In genomic region chr12:100858658-100859057, GRCh38 we compare ENCODE assay signal across 20 cellular contexts.
DNase-seq lines count a peak whose midpoint lies in the region; ATAC-seq and TF ChIP-seq lines count a peak whose summit lies in the region.
"Had no signal": no experiment of that assay in that cellular context is flagged by ENCODE, and none has a peak within 500 bp of the region (broad histone marks: within the 10 kb centered on the region; RNA-seq: fewer than 3 reads in every experiment).

No MANE protein-coding gene starts in this region.

- no peak overlapping the region for H2AFZ ChIP-seq in smooth muscle cell (ENCODE audit: low read depth)

- H3K79me2 ChIP-seq in smooth muscle cell (ENCODE audit: low read depth), result peaks cover 11% of the 10 kb centered on the region

- H3K4me1 ChIP-seq in RWPE2 (ENCODE audit: insufficient read depth, poor library complexity, severe bottlenecking) (peaks cover 13% of the 10 kb centered on the region), smooth muscle cell (ENCODE audit: low read depth) (no peaks in the 10 kb centered on the region)

- H3K4me3 ChIP-seq in RWPE2 (ENCODE audit: severe bottlenecking), result no peak overlapping the region
- H3K4me3 ChIP-seq in fibroblast of villous mesenchyme (ENCODE audit: low read depth, low read length), result no peak overlapping the region
- H3K4me3 ChIP-seq in smooth muscle cell, result no peak overlapping the region
- H3K4me3 ChIP-seq: thoracic aorta had no signal

- H3K27me3 ChIP-seq in RWPE2 (ENCODE audit: insufficient read depth, poor library complexity, severe bottlenecking) (no peaks in the 10 kb centered on the region), smooth muscle cell (ENCODE audit: low read depth) (no peaks in the 10 kb centered on the region)

- H3K36me3 ChIP-seq in RWPE2 (ENCODE audit: low read depth) (no peaks in the 10 kb centered on the region), smooth muscle cell (ENCODE audit: low read depth) (no peaks in the 10 kb centered on the region)
- H3K36me3 ChIP-seq: thoracic aorta had no signal

- H3K27ac ChIP-seq in RWPE2 (ENCODE audit: poor library complexity, severe bottlenecking) (peak overlapping the region; percentile 5), smooth muscle cell (ENCODE audit: low read depth) (peak overlapping the region; percentile 41)
- H3K27ac ChIP-seq: thoracic aorta, VCaP had no signal

- ATAC-seq in RWPE2 (ENCODE audit: low read depth) (peak; percentile 47; the same call in 1 of the 3 replicates), GM18909 (IDR thresholded peaks at IDR 0.05; ENCODE audit: poor library complexity, unreplicated experiment) (no peak)
- ATAC-seq: HepG2; stimulated activated naive B cell treated with anti-CD40 and anti-IgM and Interleukin-4, amounts not matched to agents 10 μg/mL and 1 μg/mL and 100 μg/mL, for 72 hours had no signal

- peak; percentile 20 for DNase-seq in GM04504 (ENCODE audit: low read depth)
- DNase-seq in RWPE2 (ENCODE audit: low spot score), result no peak
- DNase-seq in fibroblast of villous mesenchyme (ENCODE audit: low read depth), result peak; percentile 14
- DNase-seq in smooth muscle cell (lab: John Stamatoyannopoulos, UW; ENCODE audit: unreplicated experiment), result no peak
- no peak for DNase-seq in C1 segment of cervical spinal cord (lab: John Stamatoyannopoulos, UW)
- DNase-seq in cerebellar nuclear complex (lab: John Stamatoyannopoulos, UW), result no peak
- DNase-seq: activated CD4-positive, alpha-beta T cell treated with anti-CD3 and anti-CD28 coated beads, Interleukin-2, amount 10 ng/mL, durations not matched to agents 7 days and 5 days; activated naive CD8-positive, alpha-beta T cell treated with anti-CD3 and anti-CD28 coated beads, Interleukin-2, amount 10 ng/mL, durations not matched to agents 7 days and 5 days; cortex of kidney; EL; endodermal cell; naive B cell; NCI-H1436 treated with DMSO at 0.1 percent for 48 hours; stimulated activated CD4-positive, alpha-beta T cell treated with anti-CD3 and anti-CD28 coated beads, Interleukin-2, amount 100 ng/mL, for 48 hours; stimulated activated naive B cell treated with anti-CD40 and anti-IgM and Interleukin-4, amounts not matched to agents 10 μg/mL and 1 μg/mL and 100 μg/mL, for 72 hours; T-helper 2 cell had no signal

- H4K20me1 ChIP-seq in smooth muscle cell (ENCODE audit: low read depth), result peaks cover 4% of the 10 kb centered on the region

- H3F3A ChIP-seq in smooth muscle cell (ENCODE audit: low read depth), result no peaks in the 10 kb centered on the region

- WGBS in smooth muscle cell (ENCODE audit: low lambda C conversion rate), result 43% methylated on average over 1 of the region's 1 CpG

- TF ChIP-seq CTCF in RWPE2 (IDR thresholded peaks at IDR 0.05; ENCODE audit: poor library complexity, severe bottlenecking) (no peak), fibroblast of villous mesenchyme (IDR thresholded peaks at IDR 0.05; ENCODE audit: insufficient read depth, low read depth, low read length) (no peak), smooth muscle cell (IDR thresholded peaks at IDR 0.05; ENCODE audit: borderline replicate concordance, insufficient read depth, poor library complexity, severe bottlenecking) (no peak)

- no peak overlapping the region for H3K9ac ChIP-seq in smooth muscle cell (ENCODE audit: low read depth)

- H3K9me3 ChIP-seq in RWPE2 (ENCODE audit: severe bottlenecking) (no peaks in the 10 kb centered on the region), smooth muscle cell (replicated peaks; ENCODE audit: low read depth) (no peaks in the 10 kb centered on the region)
- H3K9me3 ChIP-seq: thoracic aorta had no signal

- H3K4me2 ChIP-seq in smooth muscle cell, result no peak overlapping the region

Comparison
In these comparisons a context has a peak if more than half of its experiments do, and no peak if none do; other contexts are left out.
1. DNase-seq: peak in GM04504 (single experiment) and fibroblast of villous mesenchyme (single experiment); none in RWPE2 (single experiment), smooth muscle cell (single experiment), C1 segment of cervical spinal cord (0 of 14) and cerebellar nuclear complex (0 of 2).